In the genomic region with DNA sequence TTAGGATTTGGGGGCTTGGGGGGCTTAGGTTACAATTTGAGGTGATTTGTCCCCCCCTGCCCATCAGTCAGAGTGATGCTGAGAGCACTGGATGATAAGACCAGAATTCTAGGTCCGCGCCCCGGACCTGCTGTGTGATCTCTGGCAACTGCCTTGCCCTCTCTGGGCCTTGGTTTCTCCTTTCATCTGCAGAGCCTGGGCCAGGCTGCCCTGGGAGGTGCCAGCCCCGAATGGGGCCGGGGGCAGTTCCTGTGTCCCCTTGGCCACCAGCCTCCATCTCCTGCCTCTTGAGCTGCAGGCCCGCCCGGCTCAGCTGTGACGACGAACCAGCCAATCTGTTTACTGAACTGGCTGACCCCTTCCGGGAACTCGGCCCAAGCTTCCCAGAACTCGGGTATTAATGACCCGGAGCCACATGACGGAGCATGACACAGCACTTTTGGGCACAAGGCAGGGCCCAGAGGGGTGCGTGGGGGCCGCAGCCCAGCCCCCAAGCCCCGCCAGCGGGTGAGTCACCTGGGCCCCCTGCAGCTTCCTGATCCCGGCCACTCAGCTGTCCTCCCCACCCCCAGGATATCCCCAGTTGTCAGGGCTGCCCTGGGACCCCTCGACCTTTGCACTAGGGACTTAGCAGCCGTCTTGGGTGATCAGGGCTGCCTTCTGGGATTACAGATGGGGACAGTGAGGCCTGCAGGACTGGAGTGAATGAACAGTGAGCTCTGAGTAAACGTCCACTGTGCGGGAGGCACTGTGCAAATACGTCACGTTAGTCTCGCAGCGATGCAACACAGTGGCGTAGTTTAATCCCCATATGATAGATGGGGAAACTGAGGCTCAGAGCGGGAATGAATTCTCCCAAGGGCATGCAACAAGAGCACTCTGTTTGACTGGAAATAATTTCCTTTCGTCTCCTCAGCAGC, we compare ENCODE assay signal across 8 cellular contexts.
DNase-seq lines count a peak whose midpoint lies in the region; ATAC-seq and TF ChIP-seq lines count a peak whose summit lies in the region.

No MANE protein-coding gene starts in this region.

- POLR2A ChIA-PET in MCF 10A (lab: Yijun Ruan, JAX), result interaction anchor here (0.6 to 1.9 kb wide), 5 partner anchors 12 to 170 kb away, joined by 3 to 6 read pairs (median 3); no protein-coding TSS in a partner anchor

- no peaks in the 10 kb centered on the region for H3K36me3 ChIP-seq in effector memory CD4-positive, alpha-beta T cell (ENCODE audit: control insufficient read depth, insufficient read depth, low read length)

- no peaks in the 10 kb centered on the region for H3K9me3 ChIP-seq in effector memory CD4-positive, alpha-beta T cell (ENCODE audit: control insufficient read depth, low read length)

- DNase-seq in Calu3, result peak; percentile 85
- DNase-seq in NCI-H446 treated with DMSO at 0.1 percent for 48 hours (lab: John Stamatoyannopoulos, UW), result peak; percentile 23
- DNase-seq in MCF 10A (ENCODE audit: unreplicated experiment), result peak; percentile 94
- peak; percentile 84 for DNase-seq in kidney glomerular epithelial cell (lab: John Stamatoyannopoulos, UW)
- DNase-seq in stimulated activated CD4-positive, alpha-beta T cell treated with anti-CD3 and anti-CD28 coated beads, Interleukin-15, amount 100 ng/mL, for 24 hours, result peak; percentile 58
- DNase-seq in effector memory CD4-positive, alpha-beta T cell, result no peak

- H3K9me3 Mint-ChIP-seq in Calu3 (ENCODE audit: low read depth, unreplicated experiment) (no peaks in the 10 kb centered on the region), MCF 10A (ENCODE audit: unreplicated experiment) (no peaks in the 10 kb centered on the region)

- no peaks in the 10 kb centered on the region for H3K4me1 ChIP-seq in effector memory CD4-positive, alpha-beta T cell (ENCODE audit: control insufficient read depth, insufficient read depth, low read length, poor library complexity, severe bottlenecking)

- intact Hi-C loops in Calu3 (cut with micrococcal nuclease; ENCODE audit: unreplicated experiment), result no loop called here
- intact Hi-C loops in MCF 10A (cut with micrococcal nuclease), result no loop called here

- TF ChIP-seq CTCF in Calu3 (IDR thresholded peaks at IDR 0.05; ENCODE audit: unreplicated experiment) (no peak), MCF 10A (IDR thresholded peaks at IDR 0.05; ENCODE audit: unreplicated experiment) (no peak)

- CTCF ChIA-PET in Calu3 (lab: Charles Lee) (interaction anchor here (0.6 to 0.8 kb wide), 3 partner anchors 16 to 93 kb away, joined by 3 to 9 read pairs (median 5); no protein-coding TSS in a partner anchor), MCF 10A (lab: Yijun Ruan, JAX) (interaction anchor here (0.8 to 2.0 kb wide), 3 partner anchors 8 to 14 kb away, joined by 6 to 7 read pairs (median 6); no protein-coding TSS in a partner anchor)

- H3K27me3 ChIP-seq in effector memory CD4-positive, alpha-beta T cell (replicated peaks; ENCODE audit: control insufficient read depth, insufficient read depth, low read length, poor library complexity, severe bottlenecking), result no peaks in the 10 kb centered on the region

- H3K27ac Mint-ChIP-seq in Calu3 (ENCODE audit: unreplicated experiment) (peak overlapping the region; percentile 37), MCF 10A (ENCODE audit: low read depth, unreplicated experiment) (peak overlapping the region; percentile 84)

- H3K27ac ChIP-seq in effector memory CD4-positive, alpha-beta T cell (ENCODE audit: insufficient read depth, low read length, poor library complexity, severe bottlenecking), result no peak overlapping the region

- H3K4me3 Mint-ChIP-seq in Calu3 (ENCODE audit: low read depth, unreplicated experiment) (no peak overlapping the region), MCF 10A (ENCODE audit: unreplicated experiment) (no peak overlapping the region)

- H3K4me3 ChIP-seq in effector memory CD4-positive, alpha-beta T cell (ENCODE audit: insufficient read depth, low read depth, low read length, poor library complexity, severe bottlenecking), result no peak overlapping the region

- BruUV-seq in Calu3 (replicated peaks; lab: Mats Ljungman, UMichigan), result no TSS peak
- BruUV-seq in MCF 10A (replicated peaks; lab: Mats Ljungman, UMichigan), result no TSS peak

- no peak for ATAC-seq in GM18861 (IDR thresholded peaks at IDR 0.05; ENCODE audit: unreplicated experiment)
- no peak for ATAC-seq in HG02973 (IDR thresholded peaks at IDR 0.05; ENCODE audit: unreplicated experiment)

- H3K4me1 Mint-ChIP-seq in Calu3 (ENCODE audit: low read depth, unreplicated experiment) (peaks cover 32% of the 10 kb centered on the region), MCF 10A (ENCODE audit: insufficient read depth, unreplicated experiment) (no peaks in the 10 kb centered on the region)

- H3K27me3 Mint-ChIP-seq in Calu3 (ENCODE audit: unreplicated experiment), result no peaks in the 10 kb centered on the region
- H3K27me3 Mint-ChIP-seq in MCF 10A (ENCODE audit: insufficient read depth, unreplicated experiment), result no peaks in the 10 kb centered on the region

- H3K36me3 Mint-ChIP-seq in Calu3 (ENCODE audit: insufficient read depth, unreplicated experiment) (peaks cover 5% of the 10 kb centered on the region), MCF 10A (ENCODE audit: insufficient read depth, unreplicated experiment) (no peaks in the 10 kb centered on the region)

Comparison
In these comparisons a context has a peak if more than half of its experiments do, and no peak if none do; other contexts are left out.
1. DNase-seq: peak in Calu3 (single experiment), NCI-H446 treated with DMSO at 0.1 percent for 48 hours (single experiment), MCF 10A (single experiment), kidney glomerular epithelial cell (single experiment) and stimulated activated CD4-positive, alpha-beta T cell treated with anti-CD3 and anti-CD28 coated beads, Interleukin-15, amount 100 ng/mL, for 24 hours (single experiment); none in effector memory CD4-positive, alpha-beta T cell (0 of 3).